Comparison of ENCODE assay signal across 14 cellular contexts in genomic region chr2:68548396-68548795, GRCh38.
"Had no signal": no experiment of that assay in that cellular context is flagged by ENCODE, and none has a peak within 500 bp of the region (broad histone marks: within the 10 kb centered on the region; RNA-seq: fewer than 3 reads in every experiment).

No MANE protein-coding gene starts in this region.

- H3K27ac Mint-ChIP-seq: brain; nephron progenitor cell; stimulated activated naive CD8-positive, alpha-beta T cell treated with anti-CD3 and anti-CD28 coated beads, Interleukin-15, amount 100 ng/mL, for 72 hours had no signal

- H3K4me3 ChIP-seq: heart left ventricle, left lung, psoas muscle, testis, upper lobe of right lung had no signal

- H3K4me1 ChIP-seq: foreskin keratinocyte, heart left ventricle, left lung, psoas muscle, testis, upper lobe of right lung had no signal

- DNase-seq: activated naive CD4-positive, alpha-beta T cell treated with anti-CD3 and anti-CD28 coated beads, Interleukin-2, amount 50 U/mL, for 16 hours; amygdala; heart left ventricle; left lung; nephron progenitor cell; psoas muscle; stimulated activated CD4-positive, alpha-beta T cell treated with anti-CD3 and anti-CD28 coated beads, Interleukin-15, amount 100 ng/mL, for 24 hours; stimulated activated CD4-positive, alpha-beta T cell treated with anti-CD3 and anti-CD28 coated beads, Interleukin-4, amount 100 ng/mL, for 4 hours; stimulated activated naive CD8-positive, alpha-beta T cell treated with anti-CD3 and anti-CD28 coated beads, Interleukin-15, amount 100 ng/mL, for 72 hours; testis; upper lobe of right lung had no signal

- H3K9me3 ChIP-seq: heart left ventricle, left lung, psoas muscle, testis, upper lobe of right lung had no signal

- H3K9me3 Mint-ChIP-seq: brain; nephron progenitor cell; stimulated activated naive CD8-positive, alpha-beta T cell treated with anti-CD3 and anti-CD28 coated beads, Interleukin-15, amount 100 ng/mL, for 72 hours had no signal

- H3K27me3 ChIP-seq: foreskin keratinocyte, heart left ventricle, left lung, testis, upper lobe of right lung had no signal

- H3K36me3 Mint-ChIP-seq: brain had no signal

- H3K36me3 ChIP-seq: left lung, upper lobe of right lung had no signal

- H3K4me3 Mint-ChIP-seq: brain; nephron progenitor cell; stimulated activated naive CD8-positive, alpha-beta T cell treated with anti-CD3 and anti-CD28 coated beads, Interleukin-15, amount 100 ng/mL, for 72 hours had no signal

- H3K4me1 Mint-ChIP-seq: brain; nephron progenitor cell; stimulated activated naive CD8-positive, alpha-beta T cell treated with anti-CD3 and anti-CD28 coated beads, Interleukin-15, amount 100 ng/mL, for 72 hours had no signal

- ATAC-seq: activated CD4-positive, CD25-positive, alpha-beta regulatory T cell treated with anti-CD3 and anti-CD28 coated beads, Interleukin-2, amount 50 U/mL, for 24 hours; foreskin keratinocyte; heart left ventricle; left lung; psoas muscle; stimulated activated naive CD8-positive, alpha-beta T cell treated with anti-CD3 and anti-CD28 coated beads, Interleukin-15, amount 100 ng/mL, for 72 hours; upper lobe of right lung had no signal

- H3K27ac ChIP-seq: foreskin keratinocyte, heart left ventricle, left lung, psoas muscle, testis, upper lobe of right lung had no signal

- H3K27me3 Mint-ChIP-seq: brain; stimulated activated naive CD8-positive, alpha-beta T cell treated with anti-CD3 and anti-CD28 coated beads, Interleukin-15, amount 100 ng/mL, for 72 hours had no signal
